ENCODE assay signal across 14 cellular contexts in the genomic region with DNA sequence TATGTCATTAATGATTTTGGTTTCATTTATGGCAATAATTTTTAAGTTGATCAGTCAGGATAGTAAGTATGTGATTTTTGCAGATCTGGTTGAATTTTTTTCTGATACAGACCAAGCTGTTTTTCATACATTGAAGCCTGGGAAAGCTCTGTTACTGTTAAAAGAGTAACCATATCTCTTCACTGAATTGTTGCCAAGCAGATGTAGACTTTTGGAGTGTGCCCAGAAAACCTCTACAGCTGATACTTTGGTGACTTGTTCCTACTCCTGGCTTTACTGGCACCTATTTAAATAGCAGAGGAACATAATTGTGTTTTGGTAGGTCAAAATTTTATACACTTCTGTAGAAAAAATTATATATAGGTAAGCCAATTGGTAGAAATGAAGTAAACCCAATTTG. TPM values are rescaled to one million over a fixed set of nuclear protein-coding genes. Genes with fewer than 3 reads are reported as not detected.
DNase-seq lines count a peak whose midpoint lies in the region; ATAC-seq and TF ChIP-seq lines count a peak whose summit lies in the region.
"Had no signal": no experiment of that assay in that cellular context is flagged by ENCODE, and none has a peak within 500 bp of the region (broad histone marks: within the 10 kb centered on the region; RNA-seq: fewer than 3 reads in every experiment).

No MANE protein-coding gene starts in this region.

- no peaks in the 10 kb centered on the region for H3K27me3 ChIP-seq in psoas muscle (ENCODE audit: insufficient read depth in 3 of 3, low read length in 2 of 3)
- H3K27me3 ChIP-seq: SJCRH30 had no signal

- H3K9me3 ChIP-seq in psoas muscle: no peaks in the 10 kb centered on the region
- H3K9me3 ChIP-seq: SJCRH30 had no signal

- ATAC-seq in psoas muscle (no peak), GM19324 (IDR thresholded peaks at IDR 0.05; ENCODE audit: low FRiP score, unreplicated experiment) (no peak)
- ATAC-seq: naive thymus-derived CD4-positive, alpha-beta T cell had no signal

- H3K36me3 ChIP-seq in psoas muscle (ENCODE audit: insufficient read depth in 1 of 2, low read depth in 1 of 2): no peaks in the 10 kb centered on the region
- H3K36me3 ChIP-seq: SJCRH30 had no signal

- intact Hi-C loops in psoas muscle (cut with DNase I): no loop called here

- H3K4me1 ChIP-seq in psoas muscle: peaks cover 36% of the 10 kb centered on the region

- peak; percentile 44 for DNase-seq in DMS79 (lab: John Stamatoyannopoulos, UW)
- peak; percentile 45 for DNase-seq in NCI-H446 treated with DMSO at 0.1 percent for 48 hours (lab: John Stamatoyannopoulos, UW)
- peak; percentile 41 to 53 for DNase-seq in erythroblast (lab: John Stamatoyannopoulos, UW)
- no peak for DNase-seq in psoas muscle
- DNase-seq in globus pallidus (ENCODE audit: low spot score): no peak
- no peak for DNase-seq in central memory CD4-positive, alpha-beta T cell
- no peak for DNase-seq in NCI-H510A treated with DMSO at 0.1 percent for 48 hours (lab: John Stamatoyannopoulos, UW)
- DNase-seq: activated effector memory CD4-positive, alpha-beta T cell treated with Interleukin-2 at 50 U/mL for 16 hours; KBM-7; naive thymus-derived CD4-positive, alpha-beta T cell; NCI-H226 had no signal

- peak overlapping the region; percentile 35 for H3K4me3 ChIP-seq in psoas muscle

- no peak for TF ChIP-seq POLR2A in erythroblast (IDR thresholded peaks at IDR 0.05; ENCODE audit: low read length)

- peak overlapping the region; percentile 77 for H3K27ac ChIP-seq in psoas muscle
- H3K27ac ChIP-seq: C4-2B had no signal

- TF ChIP-seq CTCF in psoas muscle (IDR thresholded peaks at IDR 0.05): no peak

RNA-seq across cellular contexts. Expression of a gene that starts 49.4 kb away (rescaled TPM):
- total RNA-seq in psoas muscle: 10 to 100 TPM; 30.6 to 42.7 (median 42.3) TPM
- 10 to 100 TPM in 1 of 3 donors, 1 to 10 TPM in 2; 4.0 to 11.7 (median 4.2) TPM for polyA plus RNA-seq in psoas muscle

Comparison
In these comparisons a context has a peak if more than half of its experiments do, and no peak if none do; other contexts are left out.
1. DNase-seq: peak in DMS79 (single experiment), NCI-H446 treated with DMSO at 0.1 percent for 48 hours (single experiment) and erythroblast (2 of 2); none in psoas muscle (0 of 2), globus pallidus (single experiment), central memory CD4-positive, alpha-beta T cell (single experiment) and NCI-H510A treated with DMSO at 0.1 percent for 48 hours (single experiment).